ENCODE assay signal across 1 cellular context in genomic region chr5:178993955-178994579, GRCh38.
TF ChIP-seq lines count a peak whose summit lies in the region.

No MANE protein-coding gene starts in this region.

TF ChIP-seq in neural cell, 6 proteins besides CTCF, POLR2A, EP300 and RAD21 (continued from another document):
- TF ChIP-seq, protein P1, sequence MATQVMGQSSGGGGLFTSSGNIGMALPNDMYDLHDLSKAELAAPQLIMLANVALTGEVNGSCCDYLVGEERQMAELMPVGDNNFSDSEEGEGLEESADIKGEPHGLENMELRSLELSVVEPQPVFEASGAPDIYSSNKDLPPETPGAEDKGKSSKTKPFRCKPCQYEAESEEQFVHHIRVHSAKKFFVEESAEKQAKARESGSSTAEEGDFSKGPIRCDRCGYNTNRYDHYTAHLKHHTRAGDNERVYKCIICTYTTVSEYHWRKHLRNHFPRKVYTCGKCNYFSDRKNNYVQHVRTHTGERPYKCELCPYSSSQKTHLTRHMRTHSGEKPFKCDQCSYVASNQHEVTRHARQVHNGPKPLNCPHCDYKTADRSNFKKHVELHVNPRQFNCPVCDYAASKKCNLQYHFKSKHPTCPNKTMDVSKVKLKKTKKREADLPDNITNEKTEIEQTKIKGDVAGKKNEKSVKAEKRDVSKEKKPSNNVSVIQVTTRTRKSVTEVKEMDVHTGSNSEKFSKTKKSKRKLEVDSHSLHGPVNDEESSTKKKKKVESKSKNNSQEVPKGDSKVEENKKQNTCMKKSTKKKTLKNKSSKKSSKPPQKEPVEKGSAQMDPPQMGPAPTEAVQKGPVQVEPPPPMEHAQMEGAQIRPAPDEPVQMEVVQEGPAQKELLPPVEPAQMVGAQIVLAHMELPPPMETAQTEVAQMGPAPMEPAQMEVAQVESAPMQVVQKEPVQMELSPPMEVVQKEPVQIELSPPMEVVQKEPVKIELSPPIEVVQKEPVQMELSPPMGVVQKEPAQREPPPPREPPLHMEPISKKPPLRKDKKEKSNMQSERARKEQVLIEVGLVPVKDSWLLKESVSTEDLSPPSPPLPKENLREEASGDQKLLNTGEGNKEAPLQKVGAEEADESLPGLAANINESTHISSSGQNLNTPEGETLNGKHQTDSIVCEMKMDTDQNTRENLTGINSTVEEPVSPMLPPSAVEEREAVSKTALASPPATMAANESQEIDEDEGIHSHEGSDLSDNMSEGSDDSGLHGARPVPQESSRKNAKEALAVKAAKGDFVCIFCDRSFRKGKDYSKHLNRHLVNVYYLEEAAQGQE (IDR thresholded peaks at IDR 0.05; ENCODE audit: borderline replicate concordance): no peak
- TF ChIP-seq EZH2 (IDR thresholded peaks at IDR 0.05; ENCODE audit: borderline replicate concordance, insufficient read depth, low read length, poor library complexity, severe bottlenecking) (no peak), TAF1 (IDR thresholded peaks at IDR 0.05; ENCODE audit: low read depth) (no peak), SMC3 (conservative IDR thresholded peaks at IDR 0.05; ENCODE audit: poor library complexity) (no peak)
